Comparison of ENCODE assay signal across 21 cellular contexts in genomic region chr5:148875205-148875875, GRCh38. TPM values are rescaled to one million over a fixed set of nuclear protein-coding genes. Genes with fewer than 3 reads are reported as not detected.
DNase-seq lines count a peak whose midpoint lies in the region; ATAC-seq and TF ChIP-seq lines count a peak whose summit lies in the region.
"Had no signal": no experiment of that assay in that cellular context is flagged by ENCODE, and none has a peak within 500 bp of the region (broad histone marks: within the 10 kb centered on the region; RNA-seq: fewer than 3 reads in every experiment).

No MANE protein-coding gene starts in this region.

- H3K9me3 ChIP-seq in PC-3 (ENCODE audit: low read length) (no peaks in the 10 kb centered on the region), lower lobe of right lung (no peaks in the 10 kb centered on the region), SJCRH30 (replicated peaks) (no peaks in the 10 kb centered on the region)
- H3K9me3 ChIP-seq: ascending aorta, SJSA1 had no signal

- H3K4me3 ChIP-seq in PC-3 (ENCODE audit: low read length) (no peak overlapping the region), fibroblast of mammary gland (ENCODE audit: control insufficient read depth, low read depth, low read length) (no peak overlapping the region), lower lobe of right lung (no peak overlapping the region), SJCRH30 (no peak overlapping the region)
- H3K4me3 ChIP-seq: ascending aorta, hepatocyte, SJSA1, smooth muscle cell had no signal

- H2AFZ ChIP-seq in PC-3 (ENCODE audit: low read length) = no peak overlapping the region
- H2AFZ ChIP-seq: hepatocyte had no signal

- no peaks in the 10 kb centered on the region for H3K27me3 ChIP-seq in PC-3 (ENCODE audit: low read length)
- no peaks in the 10 kb centered on the region for H3K27me3 ChIP-seq in lower lobe of right lung (ENCODE audit: low read depth)
- H3K27me3 ChIP-seq in SJCRH30 = peaks cover 4% of the 10 kb centered on the region
- H3K27me3 ChIP-seq: ascending aorta, hepatocyte, SJSA1 had no signal

- TF ChIP-seq CTCF in PC-3 (conservative IDR thresholded peaks at IDR 0.05; ENCODE audit: low read depth, low read length) = no peak
- TF ChIP-seq CTCF in fibroblast of mammary gland (conservative IDR thresholded peaks at IDR 0.05; ENCODE audit: control insufficient read depth, insufficient read depth, low read depth, low read length) = no peak
- no peak for TF ChIP-seq CTCF in lower lobe of right lung (IDR thresholded peaks at IDR 0.05)

- DNase-seq in NCI-H2029 treated with DMSO at 0.1 percent for 48 hours (lab: John Stamatoyannopoulos, UW) (peak; percentile 9), NCI-H2029 (lab: John Stamatoyannopoulos, UW) (no peak), PC-3 (peak; percentile 56), fibroblast of mammary gland (ENCODE audit: low read depth) (peak; percentile 23), lower lobe of right lung (no peak), SJCRH30 (no peak), NCI-H1436 (lab: John Stamatoyannopoulos, UW) (no peak), hepatic stellate cell (ENCODE audit: low spot score) (no peak)
- DNase-seq: activated CD4-positive, alpha-beta T cell treated with anti-CD3 and anti-CD28 coated beads for 36 hours; CD4-positive, alpha-beta memory T cell; effector CD8-positive, alpha-beta T cell; MV-4-11; NCI-H1694 treated with DMSO at 0.1 percent for 48 hours; NCI-H774 had no signal

- BruUV-seq in PC-3 (replicated peaks; lab: Mats Ljungman, UMichigan) = no TSS peak

- no peaks in the 10 kb centered on the region for H3K79me2 ChIP-seq in PC-3 (ENCODE audit: low read length)
- H3K79me2 ChIP-seq: hepatocyte had no signal

- H3K27ac ChIP-seq in PC-3 (ENCODE audit: low read length) = no peak overlapping the region
- peak overlapping the region; percentile 13 for H3K27ac ChIP-seq in lower lobe of right lung
- H3K27ac ChIP-seq in SJCRH30 = no peak overlapping the region
- H3K27ac ChIP-seq: 22Rv1, ascending aorta, hepatocyte, KMS-11, SJSA1 had no signal

- H3K4me1 ChIP-seq in PC-3 (ENCODE audit: insufficient read depth, low read length) (no peaks in the 10 kb centered on the region; the same call in 1 of the 2 replicates), lower lobe of right lung (peaks cover 17% of the 10 kb centered on the region), SJCRH30 (no peaks in the 10 kb centered on the region)
- H3K4me1 ChIP-seq: ascending aorta had no signal

- H3F3A ChIP-seq in PC-3 (ENCODE audit: low read length, unreplicated experiment) = no peaks in the 10 kb centered on the region

- no peaks in the 10 kb centered on the region for H4K20me1 ChIP-seq in PC-3 (ENCODE audit: low read length)

- no peak overlapping the region for H3K9ac ChIP-seq in PC-3 (ENCODE audit: low read length)
- H3K9ac ChIP-seq: KMS-11 had no signal

- POLR2A ChIA-PET in PC-3 (lab: Charles Lee; ENCODE audit: unreplicated experiment) = no interaction called here

- H3K36me3 ChIP-seq in PC-3 (ENCODE audit: low read depth, low read length) (no peaks in the 10 kb centered on the region), lower lobe of right lung (no peaks in the 10 kb centered on the region), SJCRH30 (no peaks in the 10 kb centered on the region)
- H3K36me3 ChIP-seq: ascending aorta, SJSA1 had no signal

- CTCF ChIA-PET in PC-3 (lab: Charles Lee) = no interaction called here

- intact Hi-C loops in PC-3 (cut with micrococcal nuclease) (no loop called here), lower lobe of right lung (cut with DNase I) (no loop called here)

- H3K9me2 ChIP-seq in PC-3 (replicated peaks; ENCODE audit: low read length) = 0 out of 2 replicates have a peak, but pooled peaks cover 3% of the 10 kb centered on the region

- ATAC-seq in PC-3 (peak; percentile 43), lower lobe of right lung (peak in 1 of 2 donors; percentile 32)
- ATAC-seq: activated CD4-positive, alpha-beta T cell treated with anti-CD3 and anti-CD28 coated beads for 36 hours; stimulated activated memory B cell treated with anti-CD40 and anti-IgM and Interleukin-4, amounts not matched to agents 10 μg/mL and 1 μg/mL and 100 μg/mL, for 72 hours had no signal

- H3K4me2 ChIP-seq in PC-3 (ENCODE audit: low read length) = no peak overlapping the region
- H3K4me2 ChIP-seq: hepatocyte, KMS-11, smooth muscle cell had no signal

RNA-seq across cellular contexts. Expression of gene ADRB2, which starts 48.9 kb away (rescaled TPM):
- 41.1 and 42.1 TPM in 2 replicates for total RNA-seq in PC-3 (2014; rRNA removed)
- total RNA-seq in lower lobe of right lung = 26.4 TPM
- 0.08 and 0.10 TPM in 2 replicates for total RNA-seq in SJCRH30 (2014; rRNA removed; shearing (Covaris generic))

Comparison
In these comparisons a context has a peak if more than half of its experiments do, and no peak if none do; other contexts are left out.
1. DNase-seq: peak in NCI-H2029 treated with DMSO at 0.1 percent for 48 hours (single experiment), PC-3 (single experiment) and fibroblast of mammary gland (single experiment); none in NCI-H2029 (single experiment), lower lobe of right lung (single experiment), SJCRH30 (0 of 2), NCI-H1436 (single experiment) and hepatic stellate cell (single experiment).
2. RNA of gene ADRB2, which starts 48.9 kb away (total RNA-seq): 41.1 to 42.1 TPM in PC-3 and 26.4 TPM in lower lobe of right lung (single experiment); 0.08 to 0.10 TPM in SJCRH30; every median in the first group is over 10 times any median in the second.